Comparison of ENCODE assay signal across 32 cellular contexts in genomic region chr13:63774133-63774532, GRCh38.
"Had no signal": no experiment of that assay in that cellular context is flagged by ENCODE, and none has a peak within 500 bp of the region (broad histone marks: within the 10 kb centered on the region; RNA-seq: fewer than 3 reads in every experiment).

No MANE protein-coding gene starts in this region.

- H3K4me1 ChIP-seq: adrenal gland, breast epithelium, esophagus muscularis mucosa, foreskin keratinocyte, gastrocnemius medialis, heart left ventricle had no signal

- H3K36me3 ChIP-seq: adrenal gland, breast epithelium, cardiac muscle cell, esophagus muscularis mucosa, gastrocnemius medialis, heart left ventricle had no signal

- H3K27ac ChIP-seq: adrenal gland, breast epithelium, cardiac muscle cell, coronary artery, esophagus muscularis mucosa, foreskin keratinocyte, gastrocnemius medialis, heart left ventricle, VCaP had no signal

- ATAC-seq: activated CD4-positive, CD25-positive, alpha-beta regulatory T cell treated with anti-CD3 and anti-CD28 coated beads, Interleukin-2, amount 50 U/mL, for 24 hours; activated CD8-positive, alpha-beta memory T cell treated with anti-CD3 and anti-CD28 coated beads, Interleukin-2, amount 10 ng/mL, durations not matched to agents 7 days and 5 days; activated CD8-positive, alpha-beta T cell treated with anti-CD3 and anti-CD28 coated beads, Interleukin-2, amount 10 ng/mL, durations not matched to agents 7 days and 5 days; activated naive CD8-positive, alpha-beta T cell treated with anti-CD3 and anti-CD28 coated beads, Interleukin-2, amount 50 U/mL, for 24 hours; effector memory CD8-positive, alpha-beta T cell; foreskin keratinocyte; gastrocnemius medialis; heart left ventricle had no signal

- H3K9me3 ChIP-seq: adrenal gland, breast epithelium, esophagus muscularis mucosa, gastrocnemius medialis had no signal

- DNase-seq: activated B cell treated with CpG ODN at 0.5 μM for 24 hours; activated CD4-positive, alpha-beta memory T cell treated with anti-CD3 and anti-CD28 coated beads for 36 hours; activated CD4-positive, alpha-beta T cell treated with anti-CD3 and anti-CD28 coated beads, Interleukin-2, amount 10 ng/mL, durations not matched to agents 24 days and 14 days; activated CD8-positive, alpha-beta memory T cell treated with anti-CD3 and anti-CD28 coated beads, Interleukin-2, amount 10 ng/mL, durations not matched to agents 7 days and 5 days; activated CD8-positive, alpha-beta memory T cell treated with anti-CD3 and anti-CD28 coated beads, Interleukin-2, amount 50 U/mL, for 4 hours; activated CD8-positive, alpha-beta T cell treated with anti-CD3 and anti-CD28 coated beads, Interleukin-2, amount 10 ng/mL, durations not matched to agents 7 days and 5 days; activated effector memory CD4-positive, alpha-beta T cell treated with anti-CD3 and anti-CD28 coated beads, Interleukin-2, amount 50 U/mL, for 16 hours; activated naive CD4-positive, alpha-beta T cell treated with anti-CD3 and anti-CD28 coated beads for 36 hours; activated naive CD8-positive, alpha-beta T cell treated with anti-CD3 and anti-CD28 coated beads for 36 hours; activated naive CD8-positive, alpha-beta T cell treated with anti-CD3 and anti-CD28 coated beads, Interleukin-2, amount 50 U/mL, for 24 hours; activated T-cell treated with anti-CD3 and anti-CD28 coated beads, Interleukin-2, amount 50 U/mL, for 1 hour; activated T-cell treated with anti-CD3 and anti-CD28 coated beads, Interleukin-2, amount 50 U/mL, for 48 hours; adrenal gland; amygdala; aorta; central memory CD4-positive, alpha-beta T cell; cerebellar nuclear complex; dermis blood vessel endothelial cell; effector CD4-positive, alpha-beta T cell; effector memory CD8-positive, alpha-beta T cell; erythroblast; foreskin keratinocyte; gastrocnemius medialis; glutamatergic neuron; heart left ventricle; T-helper 2 cell had no signal

- H3K27me3 ChIP-seq: adrenal gland, breast epithelium, cardiac muscle cell, esophagus muscularis mucosa, foreskin keratinocyte, gastrocnemius medialis, heart left ventricle had no signal

- H3K4me3 ChIP-seq: adrenal gland, breast epithelium, cardiac muscle cell, coronary artery, esophagus muscularis mucosa, gastrocnemius medialis, heart left ventricle had no signal
